1 cellular context compared by ENCODE assay signal in the genomic region with DNA sequence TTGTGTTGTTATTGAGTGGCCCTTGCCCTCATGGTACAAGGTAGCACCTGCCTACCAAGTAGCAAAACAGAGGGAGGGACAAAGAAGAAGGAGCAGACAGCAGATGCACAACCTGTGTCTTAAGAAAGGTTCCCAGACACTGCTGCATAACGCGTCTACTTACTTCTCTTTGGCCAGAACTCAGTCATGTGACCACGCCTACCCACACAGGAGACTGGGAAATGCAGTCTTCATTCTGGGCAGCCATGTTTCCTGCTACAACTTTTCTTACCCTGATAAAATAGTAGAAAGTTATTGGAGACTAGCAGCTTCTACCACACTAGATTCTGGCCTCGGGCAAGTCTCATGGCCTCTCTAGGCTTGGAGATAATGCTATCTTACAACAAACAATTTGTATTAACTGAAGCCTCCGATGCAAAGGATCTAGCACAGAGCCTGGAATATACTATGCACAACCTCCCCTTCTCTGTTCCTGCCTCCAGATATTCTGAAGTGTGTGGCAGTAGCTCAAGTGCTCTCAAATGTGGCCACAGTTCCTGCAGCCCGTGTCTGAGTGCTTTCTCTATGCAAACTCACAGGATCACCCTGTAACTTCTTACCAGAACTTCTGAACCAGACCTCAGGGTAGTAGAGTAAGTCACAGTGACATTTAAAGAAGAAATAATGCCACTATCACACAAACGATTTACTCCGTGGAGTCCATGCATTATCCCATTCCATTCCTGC.
TF ChIP-seq lines count a peak whose summit lies in the region.

No MANE protein-coding gene starts in this region.

TF ChIP-seq in K562, 482 proteins besides CTCF, POLR2A, EP300 and RAD21 (continued from another document):
- TF ChIP-seq, protein P1, sequence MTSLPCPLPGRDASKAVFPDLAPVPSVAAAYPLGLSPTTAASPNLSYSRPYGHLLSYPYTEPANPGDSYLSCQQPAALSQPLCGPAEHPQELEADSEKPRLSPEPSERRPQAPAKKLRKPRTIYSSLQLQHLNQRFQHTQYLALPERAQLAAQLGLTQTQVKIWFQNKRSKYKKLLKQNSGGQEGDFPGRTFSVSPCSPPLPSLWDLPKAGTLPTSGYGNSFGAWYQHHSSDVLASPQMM (CRISPR knock-in tag; IDR thresholded peaks at IDR 0.05): no peak
- TF ChIP-seq FOXA1 (IDR thresholded peaks at IDR 0.05; ENCODE audit: borderline replicate concordance) (no peak), ATF1 (CRISPR knock-in tag; IDR thresholded peaks at IDR 0.05) (no peak), ATF1 (tag; IDR thresholded peaks at IDR 0.05) (peak; percentile 46; the same call in 1 of the 2 replicates), RBM15 (IDR thresholded peaks at IDR 0.05; ENCODE audit: insufficient read depth, low read length) (no peak), NFYB (IDR thresholded peaks at IDR 0.05; ENCODE audit: extremely low read depth, insufficient read length) (peak; percentile 31), SPI1 (IDR thresholded peaks at IDR 0.05; ENCODE audit: borderline replicate concordance, low read depth, low read length) (no peak), TRIM28 (IDR thresholded peaks at IDR 0.05) (no peak), ELF1 (tag; IDR thresholded peaks at IDR 0.05) (no peak), ZEB2 (IDR thresholded peaks at IDR 0.05) (no peak), ZNF76 (CRISPR knock-in tag; IDR thresholded peaks at IDR 0.05; ENCODE audit: borderline replicate concordance) (no peak), SIX5 (IDR thresholded peaks at IDR 0.05; ENCODE audit: borderline replicate concordance in 1 of 2, insufficient read depth in 1 of 2, low read depth in 1 of 2, low read length in 2 of 2) (peak; percentile 64 to 68), CEBPG (CRISPR knock-in tag; IDR thresholded peaks at IDR 0.05) (no peak), CEBPG (tag; conservative IDR thresholded peaks at IDR 0.05 in 1 of 2, IDR thresholded peaks at IDR 0.05 in 1 of 2) (no peak), SREBF2 (CRISPR knock-in tag; IDR thresholded peaks at IDR 0.05) (no peak), ZNF316 (IDR thresholded peaks at IDR 0.05) (no peak), ZNF644 (tag; IDR thresholded peaks at IDR 0.05; ENCODE audit: low read depth) (no peak), RBM25 (IDR thresholded peaks at IDR 0.05; ENCODE audit: low read depth, low read length, severe bottlenecking) (peak; percentile 26), ZNF584 (CRISPR knock-in tag; IDR thresholded peaks at IDR 0.05; ENCODE audit: low read depth) (no peak)
- TF ChIP-seq, protein P2, sequence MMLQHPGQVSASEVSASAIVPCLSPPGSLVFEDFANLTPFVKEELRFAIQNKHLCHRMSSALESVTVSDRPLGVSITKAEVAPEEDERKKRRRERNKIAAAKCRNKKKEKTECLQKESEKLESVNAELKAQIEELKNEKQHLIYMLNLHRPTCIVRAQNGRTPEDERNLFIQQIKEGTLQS (IDR thresholded peaks at IDR 0.05): no peak
- TF ChIP-seq, protein P2 (CRISPR knock-in tag; conservative IDR thresholded peaks at IDR 0.05): no peak
- TF ChIP-seq, protein P3, sequence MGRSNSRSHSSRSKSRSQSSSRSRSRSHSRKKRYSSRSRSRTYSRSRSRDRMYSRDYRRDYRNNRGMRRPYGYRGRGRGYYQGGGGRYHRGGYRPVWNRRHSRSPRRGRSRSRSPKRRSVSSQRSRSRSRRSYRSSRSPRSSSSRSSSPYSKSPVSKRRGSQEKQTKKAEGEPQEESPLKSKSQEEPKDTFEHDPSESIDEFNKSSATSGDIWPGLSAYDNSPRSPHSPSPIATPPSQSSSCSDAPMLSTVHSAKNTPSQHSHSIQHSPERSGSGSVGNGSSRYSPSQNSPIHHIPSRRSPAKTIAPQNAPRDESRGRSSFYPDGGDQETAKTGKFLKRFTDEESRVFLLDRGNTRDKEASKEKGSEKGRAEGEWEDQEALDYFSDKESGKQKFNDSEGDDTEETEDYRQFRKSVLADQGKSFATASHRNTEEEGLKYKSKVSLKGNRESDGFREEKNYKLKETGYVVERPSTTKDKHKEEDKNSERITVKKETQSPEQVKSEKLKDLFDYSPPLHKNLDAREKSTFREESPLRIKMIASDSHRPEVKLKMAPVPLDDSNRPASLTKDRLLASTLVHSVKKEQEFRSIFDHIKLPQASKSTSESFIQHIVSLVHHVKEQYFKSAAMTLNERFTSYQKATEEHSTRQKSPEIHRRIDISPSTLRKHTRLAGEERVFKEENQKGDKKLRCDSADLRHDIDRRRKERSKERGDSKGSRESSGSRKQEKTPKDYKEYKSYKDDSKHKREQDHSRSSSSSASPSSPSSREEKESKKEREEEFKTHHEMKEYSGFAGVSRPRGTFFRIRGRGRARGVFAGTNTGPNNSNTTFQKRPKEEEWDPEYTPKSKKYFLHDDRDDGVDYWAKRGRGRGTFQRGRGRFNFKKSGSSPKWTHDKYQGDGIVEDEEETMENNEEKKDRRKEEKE (IDR thresholded peaks at IDR 0.05; ENCODE audit: borderline replicate concordance in 1 of 2, control insufficient read depth in 1 of 2, low read depth in 2 of 2, low read length in 1 of 2): no peak
- TF ChIP-seq, protein P4, sequence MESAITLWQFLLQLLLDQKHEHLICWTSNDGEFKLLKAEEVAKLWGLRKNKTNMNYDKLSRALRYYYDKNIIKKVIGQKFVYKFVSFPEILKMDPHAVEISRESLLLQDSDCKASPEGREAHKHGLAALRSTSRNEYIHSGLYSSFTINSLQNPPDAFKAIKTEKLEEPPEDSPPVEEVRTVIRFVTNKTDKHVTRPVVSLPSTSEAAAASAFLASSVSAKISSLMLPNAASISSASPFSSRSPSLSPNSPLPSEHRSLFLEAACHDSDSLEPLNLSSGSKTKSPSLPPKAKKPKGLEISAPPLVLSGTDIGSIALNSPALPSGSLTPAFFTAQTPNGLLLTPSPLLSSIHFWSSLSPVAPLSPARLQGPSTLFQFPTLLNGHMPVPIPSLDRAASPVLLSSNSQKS (CRISPR knock-in tag; IDR thresholded peaks at IDR 0.05): no peak
- TF ChIP-seq, protein P5, sequence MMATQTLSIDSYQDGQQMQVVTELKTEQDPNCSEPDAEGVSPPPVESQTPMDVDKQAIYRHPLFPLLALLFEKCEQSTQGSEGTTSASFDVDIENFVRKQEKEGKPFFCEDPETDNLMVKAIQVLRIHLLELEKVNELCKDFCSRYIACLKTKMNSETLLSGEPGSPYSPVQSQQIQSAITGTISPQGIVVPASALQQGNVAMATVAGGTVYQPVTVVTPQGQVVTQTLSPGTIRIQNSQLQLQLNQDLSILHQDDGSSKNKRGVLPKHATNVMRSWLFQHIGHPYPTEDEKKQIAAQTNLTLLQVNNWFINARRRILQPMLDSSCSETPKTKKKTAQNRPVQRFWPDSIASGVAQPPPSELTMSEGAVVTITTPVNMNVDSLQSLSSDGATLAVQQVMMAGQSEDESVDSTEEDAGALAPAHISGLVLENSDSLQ (IDR thresholded peaks at IDR 0.05): no peak
- TF ChIP-seq, protein P6, sequence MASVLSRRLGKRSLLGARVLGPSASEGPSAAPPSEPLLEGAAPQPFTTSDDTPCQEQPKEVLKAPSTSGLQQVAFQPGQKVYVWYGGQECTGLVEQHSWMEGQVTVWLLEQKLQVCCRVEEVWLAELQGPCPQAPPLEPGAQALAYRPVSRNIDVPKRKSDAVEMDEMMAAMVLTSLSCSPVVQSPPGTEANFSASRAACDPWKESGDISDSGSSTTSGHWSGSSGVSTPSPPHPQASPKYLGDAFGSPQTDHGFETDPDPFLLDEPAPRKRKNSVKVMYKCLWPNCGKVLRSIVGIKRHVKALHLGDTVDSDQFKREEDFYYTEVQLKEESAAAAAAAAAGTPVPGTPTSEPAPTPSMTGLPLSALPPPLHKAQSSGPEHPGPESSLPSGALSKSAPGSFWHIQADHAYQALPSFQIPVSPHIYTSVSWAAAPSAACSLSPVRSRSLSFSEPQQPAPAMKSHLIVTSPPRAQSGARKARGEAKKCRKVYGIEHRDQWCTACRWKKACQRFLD (CRISPR knock-in tag; IDR thresholded peaks at IDR 0.05): no peak
- TF ChIP-seq, protein P7, sequence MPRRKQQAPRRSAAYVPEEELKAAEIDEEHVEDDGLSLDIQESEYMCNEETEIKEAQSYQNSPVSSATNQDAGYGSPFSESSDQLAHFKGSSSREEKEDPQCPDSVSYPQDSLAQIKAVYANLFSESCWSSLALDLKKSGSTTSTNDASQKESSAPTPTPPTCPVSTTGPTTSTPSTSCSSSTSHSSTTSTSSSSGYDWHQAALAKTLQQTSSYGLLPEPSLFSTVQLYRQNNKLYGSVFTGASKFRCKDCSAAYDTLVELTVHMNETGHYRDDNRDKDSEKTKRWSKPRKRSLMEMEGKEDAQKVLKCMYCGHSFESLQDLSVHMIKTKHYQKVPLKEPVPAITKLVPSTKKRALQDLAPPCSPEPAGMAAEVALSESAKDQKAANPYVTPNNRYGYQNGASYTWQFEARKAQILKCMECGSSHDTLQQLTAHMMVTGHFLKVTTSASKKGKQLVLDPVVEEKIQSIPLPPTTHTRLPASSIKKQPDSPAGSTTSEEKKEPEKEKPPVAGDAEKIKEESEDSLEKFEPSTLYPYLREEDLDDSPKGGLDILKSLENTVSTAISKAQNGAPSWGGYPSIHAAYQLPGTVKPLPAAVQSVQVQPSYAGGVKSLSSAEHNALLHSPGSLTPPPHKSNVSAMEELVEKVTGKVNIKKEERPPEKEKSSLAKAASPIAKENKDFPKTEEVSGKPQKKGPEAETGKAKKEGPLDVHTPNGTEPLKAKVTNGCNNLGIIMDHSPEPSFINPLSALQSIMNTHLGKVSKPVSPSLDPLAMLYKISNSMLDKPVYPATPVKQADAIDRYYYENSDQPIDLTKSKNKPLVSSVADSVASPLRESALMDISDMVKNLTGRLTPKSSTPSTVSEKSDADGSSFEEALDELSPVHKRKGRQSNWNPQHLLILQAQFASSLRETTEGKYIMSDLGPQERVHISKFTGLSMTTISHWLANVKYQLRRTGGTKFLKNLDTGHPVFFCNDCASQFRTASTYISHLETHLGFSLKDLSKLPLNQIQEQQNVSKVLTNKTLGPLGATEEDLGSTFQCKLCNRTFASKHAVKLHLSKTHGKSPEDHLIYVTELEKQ (CRISPR knock-in tag; IDR thresholded peaks at IDR 0.05): no peak
